1 cellular context compared by ENCODE assay signal in genomic region chr19:19191920-19192882, GRCh38.
TF ChIP-seq lines count a peak whose summit lies in the region.

Gene BORCS8, minus strand, starts transcription at chr19:19192152. Its CDS starts 35 bp downstream, at chr19:19192117.
A gene with protein sequence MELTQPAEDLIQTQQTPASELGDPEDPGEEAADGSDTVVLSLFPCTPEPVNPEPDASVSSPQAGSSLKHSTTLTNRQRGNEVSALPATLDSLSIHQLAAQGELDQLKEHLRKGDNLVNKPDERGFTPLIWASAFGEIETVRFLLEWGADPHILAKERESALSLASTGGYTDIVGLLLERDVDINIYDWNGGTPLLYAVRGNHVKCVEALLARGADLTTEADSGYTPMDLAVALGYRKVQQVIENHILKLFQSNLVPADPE (plus strand): TSS chr19:19192258. CDS start chr19:19193947, 1,689 bp downstream.

TF ChIP-seq in HepG2, 621 proteins besides CTCF, POLR2A, EP300 and RAD21 (continued from another document):
- TF ChIP-seq, protein P1, sequence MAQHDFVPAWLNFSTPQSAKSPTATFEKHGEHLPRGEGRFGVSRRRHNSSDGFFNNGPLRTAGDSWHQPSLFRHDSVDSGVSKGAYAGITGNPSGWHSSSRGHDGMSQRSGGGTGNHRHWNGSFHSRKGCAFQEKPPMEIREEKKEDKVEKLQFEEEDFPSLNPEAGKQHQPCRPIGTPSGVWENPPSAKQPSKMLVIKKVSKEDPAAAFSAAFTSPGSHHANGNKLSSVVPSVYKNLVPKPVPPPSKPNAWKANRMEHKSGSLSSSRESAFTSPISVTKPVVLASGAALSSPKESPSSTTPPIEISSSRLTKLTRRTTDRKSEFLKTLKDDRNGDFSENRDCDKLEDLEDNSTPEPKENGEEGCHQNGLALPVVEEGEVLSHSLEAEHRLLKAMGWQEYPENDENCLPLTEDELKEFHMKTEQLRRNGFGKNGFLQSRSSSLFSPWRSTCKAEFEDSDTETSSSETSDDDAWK (CRISPR knock-in tag; IDR thresholded peaks at IDR 0.05), result no peak
- TF ChIP-seq ESRRA (CRISPR knock-in tag; IDR thresholded peaks at IDR 0.05; ENCODE audit: low read depth), result peak; percentile 71; the same call in 1 of the 2 replicates
- TF ChIP-seq, protein P2, sequence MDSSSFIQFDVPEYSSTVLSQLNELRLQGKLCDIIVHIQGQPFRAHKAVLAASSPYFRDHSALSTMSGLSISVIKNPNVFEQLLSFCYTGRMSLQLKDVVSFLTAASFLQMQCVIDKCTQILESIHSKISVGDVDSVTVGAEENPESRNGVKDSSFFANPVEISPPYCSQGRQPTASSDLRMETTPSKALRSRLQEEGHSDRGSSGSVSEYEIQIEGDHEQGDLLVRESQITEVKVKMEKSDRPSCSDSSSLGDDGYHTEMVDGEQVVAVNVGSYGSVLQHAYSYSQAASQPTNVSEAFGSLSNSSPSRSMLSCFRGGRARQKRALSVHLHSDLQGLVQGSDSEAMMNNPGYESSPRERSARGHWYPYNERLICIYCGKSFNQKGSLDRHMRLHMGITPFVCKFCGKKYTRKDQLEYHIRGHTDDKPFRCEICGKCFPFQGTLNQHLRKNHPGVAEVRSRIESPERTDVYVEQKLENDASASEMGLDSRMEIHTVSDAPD (CRISPR knock-in tag; IDR thresholded peaks at IDR 0.05), result 0 out of 2 replicates have a peak, but pooled peaks have one; percentile 11
- TF ChIP-seq POLR2AphosphoS5 (IDR thresholded peaks at IDR 0.05; ENCODE audit: low read depth, low read length), result peak; percentile 29; the same call in 1 of the 2 replicates
- no peak for TF ChIP-seq EHMT2 (IDR thresholded peaks at IDR 0.05; ENCODE audit: borderline replicate concordance, low read depth, low read length)
- no peak for TF ChIP-seq WIZ (CRISPR knock-in tag; IDR thresholded peaks at IDR 0.05)
- TF ChIP-seq ZNF777 (CRISPR knock-in tag; IDR thresholded peaks at IDR 0.05), result peak; percentile 58; the same call in 1 of the 2 replicates
- no peak for TF ChIP-seq ZNF263 (CRISPR knock-in tag; IDR thresholded peaks at IDR 0.05)
- TF ChIP-seq TGIF2 (CRISPR knock-in tag; IDR thresholded peaks at IDR 0.05), result peak; percentile 91
- 0 out of 2 replicates have a peak, but pooled peaks have one; percentile 36 for TF ChIP-seq ATF6 (CRISPR knock-in tag; conservative IDR thresholded peaks at IDR 0.05)
- TF ChIP-seq, protein P3, sequence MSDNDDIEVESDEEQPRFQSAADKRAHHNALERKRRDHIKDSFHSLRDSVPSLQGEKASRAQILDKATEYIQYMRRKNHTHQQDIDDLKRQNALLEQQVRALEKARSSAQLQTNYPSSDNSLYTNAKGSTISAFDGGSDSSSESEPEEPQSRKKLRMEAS (IDR thresholded peaks at IDR 0.05), result peak; percentile 80
- TF ChIP-seq ZNF431 (CRISPR knock-in tag; IDR thresholded peaks at IDR 0.05; ENCODE audit: borderline replicate concordance, low read depth), result no peak
- peak; percentile 54 for TF ChIP-seq ZNF331 (CRISPR knock-in tag; IDR thresholded peaks at IDR 0.05)
- TF ChIP-seq NRL (CRISPR knock-in tag; IDR thresholded peaks at IDR 0.05; ENCODE audit: borderline replicate concordance), result peak; percentile 85; the same call in 1 of the 2 replicates
- peak; percentile 93 for TF ChIP-seq ZGPAT (CRISPR knock-in tag; IDR thresholded peaks at IDR 0.05)
- TF ChIP-seq ZKSCAN8 (CRISPR knock-in tag; IDR thresholded peaks at IDR 0.05; ENCODE audit: borderline replicate concordance), result no peak
- TF ChIP-seq ELF1 (CRISPR knock-in tag; IDR thresholded peaks at IDR 0.05), result peak; percentile 87
- TF ChIP-seq, protein P4, sequence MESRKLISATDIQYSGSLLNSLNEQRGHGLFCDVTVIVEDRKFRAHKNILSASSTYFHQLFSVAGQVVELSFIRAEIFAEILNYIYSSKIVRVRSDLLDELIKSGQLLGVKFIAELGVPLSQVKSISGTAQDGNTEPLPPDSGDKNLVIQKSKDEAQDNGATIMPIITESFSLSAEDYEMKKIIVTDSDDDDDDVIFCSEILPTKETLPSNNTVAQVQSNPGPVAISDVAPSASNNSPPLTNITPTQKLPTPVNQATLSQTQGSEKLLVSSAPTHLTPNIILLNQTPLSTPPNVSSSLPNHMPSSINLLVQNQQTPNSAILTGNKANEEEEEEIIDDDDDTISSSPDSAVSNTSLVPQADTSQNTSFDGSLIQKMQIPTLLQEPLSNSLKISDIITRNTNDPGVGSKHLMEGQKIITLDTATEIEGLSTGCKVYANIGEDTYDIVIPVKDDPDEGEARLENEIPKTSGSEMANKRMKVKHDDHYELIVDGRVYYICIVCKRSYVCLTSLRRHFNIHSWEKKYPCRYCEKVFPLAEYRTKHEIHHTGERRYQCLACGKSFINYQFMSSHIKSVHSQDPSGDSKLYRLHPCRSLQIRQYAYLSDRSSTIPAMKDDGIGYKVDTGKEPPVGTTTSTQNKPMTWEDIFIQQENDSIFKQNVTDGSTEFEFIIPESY (CRISPR knock-in tag; IDR thresholded peaks at IDR 0.05), result peak; percentile 50; the same call in 1 of the 2 replicates
- TF ChIP-seq ZSCAN25 (CRISPR knock-in tag; IDR thresholded peaks at IDR 0.05), result peak; percentile 66; the same call in 1 of the 2 replicates
- TF ChIP-seq ZNF598 (CRISPR knock-in tag; IDR thresholded peaks at IDR 0.05; ENCODE audit: borderline replicate concordance), result peak; percentile 70; the same call in 1 of the 2 replicates
- peak; percentile 46; the same call in 1 of the 2 replicates for TF ChIP-seq ZSCAN29 (CRISPR knock-in tag; conservative IDR thresholded peaks at IDR 0.05)
- peak; percentile 91; the same call in 1 of the 2 replicates for TF ChIP-seq ZNF850 (CRISPR knock-in tag; conservative IDR thresholded peaks at IDR 0.05)
- TF ChIP-seq HDAC1 (CRISPR knock-in tag; IDR thresholded peaks at IDR 0.05), result peak; percentile 97
- peak; percentile 69; the same call in 1 of the 2 replicates for TF ChIP-seq ZBTB38 (CRISPR knock-in tag; IDR thresholded peaks at IDR 0.05)
- no peak for TF ChIP-seq HMG20A (CRISPR knock-in tag; IDR thresholded peaks at IDR 0.05; ENCODE audit: borderline replicate concordance)
- peak; percentile 87 for TF ChIP-seq POGZ (CRISPR knock-in tag; IDR thresholded peaks at IDR 0.05)
- TF ChIP-seq ZFP82 (CRISPR knock-in tag; IDR thresholded peaks at IDR 0.05; ENCODE audit: borderline replicate concordance), result 0 out of 2 replicates have a peak, but pooled peaks have one; percentile 53
